11 cellular contexts compared by ENCODE assay signal in the genomic region with DNA sequence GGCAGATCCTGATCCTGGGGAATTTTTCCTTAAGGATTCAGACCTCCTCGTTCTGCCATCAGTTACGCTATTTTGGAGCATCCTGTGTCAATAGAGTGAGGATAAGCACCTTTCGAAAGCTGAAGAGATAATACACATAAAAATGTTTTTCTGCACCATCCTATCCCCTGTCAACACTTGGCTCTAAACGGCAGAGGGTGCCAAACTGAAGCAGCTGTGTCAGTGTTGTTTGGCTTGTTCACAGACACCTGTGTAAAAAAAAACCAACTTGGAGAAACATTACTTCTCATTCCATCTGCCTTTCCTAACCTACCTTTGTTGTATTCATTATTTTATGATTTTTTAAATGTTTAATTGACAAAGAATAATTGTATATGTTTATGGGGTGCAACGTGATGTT.
DNase-seq lines count a peak whose midpoint lies in the region; FAIRE-seq and TF ChIP-seq lines count a peak whose summit lies in the region.
"Had no signal": no experiment of that assay in that cellular context is flagged by ENCODE, and none has a peak within 500 bp of the region (broad histone marks: within the 10 kb centered on the region; RNA-seq: fewer than 3 reads in every experiment).

No MANE protein-coding gene starts in this region.

- H2AFZ ChIP-seq in OCI-LY1 (ENCODE audit: low read length) (no peak overlapping the region), endothelial cell of umbilical vein (ENCODE audit: low read depth, low read length) (peak overlapping the region; percentile 34)

- H3K9me1 ChIP-seq in endothelial cell of umbilical vein (replicated peaks; ENCODE audit: control insufficient read depth, extremely low read depth, insufficient read depth, low read length), result no peaks in the 10 kb centered on the region

- dilution Hi-C loops in endothelial cell of umbilical vein (cut with MboI; ENCODE audit: extremely low pct_ligation_motif_present, low sequenced_read_pairs), result no loop called here

- H3K27me3 Mint-ChIP-seq in activated CD4-positive, alpha-beta T cell treated with anti-CD3 and anti-CD28 coated beads, Interleukin-2, amount 10 ng/mL, durations not matched to agents 24 days and 14 days, result no peaks in the 10 kb centered on the region

- CTCF ChIA-PET in AG04450 (lab: Charles Lee), result no interaction called here
- CTCF ChIA-PET in endothelial cell of umbilical vein (lab: Charles Lee), result interaction anchor here (1.3 to 2.1 kb wide), 4 partner anchors 10 to 63 kb away, joined by 3 to 9 read pairs (median 4); no protein-coding TSS in a partner anchor

- no peak overlapping the region for H3K4me3 ChIP-seq in AG04450 (ENCODE audit: low read depth, low read length)
- H3K4me3 ChIP-seq in OCI-LY1 (ENCODE audit: low read depth, low read length, poor library complexity, severe bottlenecking), result no peak overlapping the region
- no peak overlapping the region for H3K4me3 ChIP-seq in endothelial cell of umbilical vein (replicated peaks in 1 of 3; ENCODE audit: insufficient read depth in 1 of 3, low read depth in 1 of 3, low read length in 3 of 3)
- H3K4me3 ChIP-seq: thoracic aorta had no signal

- no peaks in the 10 kb centered on the region for H3K4me1 Mint-ChIP-seq in activated CD4-positive, alpha-beta T cell treated with anti-CD3 and anti-CD28 coated beads, Interleukin-2, amount 10 ng/mL, durations not matched to agents 24 days and 14 days

- FAIRE-seq in endothelial cell of umbilical vein (lab: Jason Lieb, UNC), result no peak
- FAIRE-seq: D721Med had no signal

- H3K4me1 ChIP-seq in OCI-LY1 (ENCODE audit: insufficient read depth, low read length, severe bottlenecking), result no peaks in the 10 kb centered on the region
- peaks cover 17% of the 10 kb centered on the region for H3K4me1 ChIP-seq in endothelial cell of umbilical vein (ENCODE audit: control insufficient read depth, extremely low read depth, insufficient read depth, low read length)

- H3K9me3 ChIP-seq in AG04450 (ENCODE audit: control insufficient read depth, insufficient read depth, low read length) (no peaks in the 10 kb centered on the region), OCI-LY1 (ENCODE audit: low read length) (no peaks in the 10 kb centered on the region), endothelial cell of umbilical vein (replicated peaks; ENCODE audit: control insufficient read depth, insufficient read depth, low read length) (no peaks in the 10 kb centered on the region)
- H3K9me3 ChIP-seq: thoracic aorta had no signal

- TF ChIP-seq POLR2A in endothelial cell of umbilical vein (IDR thresholded peaks at IDR 0.05; ENCODE audit: low read depth, low read length), result no peak

- H4K20me1 ChIP-seq in OCI-LY1 (ENCODE audit: insufficient read depth, low read length) (no peaks in the 10 kb centered on the region), endothelial cell of umbilical vein (replicated peaks; ENCODE audit: control insufficient read depth, extremely low read depth, insufficient read depth, low read length) (no peaks in the 10 kb centered on the region)

- no peaks in the 10 kb centered on the region for H3K79me2 ChIP-seq in OCI-LY1 (ENCODE audit: insufficient read depth, low read length)
- no peaks in the 10 kb centered on the region for H3K79me2 ChIP-seq in endothelial cell of umbilical vein (ENCODE audit: control insufficient read depth, insufficient read depth, low read length)

- intact Hi-C loops in endothelial cell of umbilical vein (cut with micrococcal nuclease), result no loop called here
- intact Hi-C loops in activated CD4-positive, alpha-beta T cell treated with anti-CD3 and anti-CD28 coated beads, Interleukin-2, amount 10 ng/mL, durations not matched to agents 24 days and 14 days (cut with micrococcal nuclease), result no loop called here

- DNase-seq in AG04450 (ENCODE audit: low read depth, low spot score) (no peak), HCEC 1CT (peak; percentile 34), endothelial cell of umbilical vein (ENCODE audit: low read depth, low spot score) (no peak), MV-4-11 (lab: John Stamatoyannopoulos, UW) (no peak), cortex of kidney (lab: John Stamatoyannopoulos, UW) (no peak)
- DNase-seq in activated CD4-positive, alpha-beta T cell treated with anti-CD3 and anti-CD28 coated beads, Interleukin-2, amount 10 ng/mL, durations not matched to agents 24 days and 14 days, result no peak
- DNase-seq in effector CD8-positive, alpha-beta T cell (lab: John Stamatoyannopoulos, UW), result no peak
- DNase-seq: effector memory CD4-positive, alpha-beta T cell had no signal

- no peak overlapping the region for H3K27ac ChIP-seq in AG04450 (ENCODE audit: low read depth, low read length)
- no peak overlapping the region for H3K27ac ChIP-seq in OCI-LY1 (ENCODE audit: low read depth, low read length, poor library complexity, severe bottlenecking)
- H3K27ac ChIP-seq in endothelial cell of umbilical vein (ENCODE audit: insufficient read depth, low read depth, low read length), result no peak overlapping the region
- H3K27ac ChIP-seq: thoracic aorta had no signal

- no peak overlapping the region for H3K4me3 Mint-ChIP-seq in activated CD4-positive, alpha-beta T cell treated with anti-CD3 and anti-CD28 coated beads, Interleukin-2, amount 10 ng/mL, durations not matched to agents 24 days and 14 days

- TF ChIP-seq CTCF in AG04450 (IDR thresholded peaks at IDR 0.05; ENCODE audit: low read depth, low read length) (peak; percentile 41), OCI-LY1 (IDR thresholded peaks at IDR 0.05; ENCODE audit: low read length) (peak; percentile 28; the same call in 1 of the 2 replicates), endothelial cell of umbilical vein (IDR thresholded peaks at IDR 0.05; ENCODE audit: extremely low read depth in 1 of 2, insufficient read depth in 1 of 2, low read depth in 1 of 2, low read length in 2 of 2) (peak in 1 of 2 donors; percentile 11)

- no peaks in the 10 kb centered on the region for H3K36me3 Mint-ChIP-seq in activated CD4-positive, alpha-beta T cell treated with anti-CD3 and anti-CD28 coated beads, Interleukin-2, amount 10 ng/mL, durations not matched to agents 24 days and 14 days (ENCODE audit: low read depth)

- POLR2A ChIA-PET in AG04450 (lab: Yijun Ruan, JAX) (no interaction called here), endothelial cell of umbilical vein (lab: Charles Lee) (no interaction called here)

- H3F3A ChIP-seq in OCI-LY1 (ENCODE audit: insufficient read depth, low read length), result no peaks in the 10 kb centered on the region

- no peaks in the 10 kb centered on the region for H3K36me3 ChIP-seq in OCI-LY1 (ENCODE audit: insufficient read depth, low read length)
- H3K36me3 ChIP-seq in endothelial cell of umbilical vein (ENCODE audit: control insufficient read depth in 2 of 2, extremely low read depth in 1 of 2, insufficient read depth in 2 of 2, low read length in 2 of 2), result no peaks in the 10 kb centered on the region
- H3K36me3 ChIP-seq: thoracic aorta had no signal

- H3K9ac ChIP-seq in OCI-LY1 (ENCODE audit: low read length), result no peak overlapping the region
- H3K9ac ChIP-seq in endothelial cell of umbilical vein (replicated peaks; ENCODE audit: extremely low read depth, insufficient read depth, low read length), result no peak overlapping the region

- H3K4me2 ChIP-seq in OCI-LY1 (ENCODE audit: low read length), result no peak overlapping the region
- H3K4me2 ChIP-seq in endothelial cell of umbilical vein (ENCODE audit: insufficient read depth, low read length), result no peak overlapping the region

- H3K9me2 ChIP-seq in OCI-LY1 (ENCODE audit: low read depth, low read length), result no peaks in the 10 kb centered on the region

- H3K27ac Mint-ChIP-seq in activated CD4-positive, alpha-beta T cell treated with anti-CD3 and anti-CD28 coated beads, Interleukin-2, amount 10 ng/mL, durations not matched to agents 24 days and 14 days, result no peak overlapping the region

- no TSS peak for BruUV-seq in endothelial cell of umbilical vein (replicated peaks; lab: Mats Ljungman, UMichigan)

- no peaks in the 10 kb centered on the region for H3K9me3 Mint-ChIP-seq in activated CD4-positive, alpha-beta T cell treated with anti-CD3 and anti-CD28 coated beads, Interleukin-2, amount 10 ng/mL, durations not matched to agents 24 days and 14 days

- no peaks in the 10 kb centered on the region for H3K27me3 ChIP-seq in AG04450 (ENCODE audit: control insufficient read depth, insufficient read depth, low read length)
- no peaks in the 10 kb centered on the region for H3K27me3 ChIP-seq in OCI-LY1 (ENCODE audit: insufficient read depth, low read length)
- no peaks in the 10 kb centered on the region for H3K27me3 ChIP-seq in endothelial cell of umbilical vein (ENCODE audit: control insufficient read depth in 2 of 2, insufficient read depth in 2 of 2, low read length in 2 of 2)

TF ChIP-seq in endothelial cell of umbilical vein, 7 proteins besides CTCF, POLR2A, EP300 and RAD21:
- TF ChIP-seq POLR2AphosphoS5 (IDR thresholded peaks at IDR 0.05; ENCODE audit: insufficient read depth, low read depth, low read length) (no peak), JUN (IDR thresholded peaks at IDR 0.05; ENCODE audit: borderline replicate concordance, insufficient read depth, insufficient read length, low read depth) (no peak), MYC (IDR thresholded peaks at IDR 0.05; ENCODE audit: low read depth, low read length) (no peak), EZH2 (IDR thresholded peaks at IDR 0.05; ENCODE audit: borderline replicate concordance, low read depth, low read length, severe bottlenecking) (no peak), FOS (IDR thresholded peaks at IDR 0.05; ENCODE audit: borderline replicate concordance, insufficient read depth, low read length) (no peak), GATA2 (IDR thresholded peaks at IDR 0.05; ENCODE audit: insufficient read depth, insufficient read length, low read depth, low read length) (no peak)
- TF ChIP-seq, protein P1, sequence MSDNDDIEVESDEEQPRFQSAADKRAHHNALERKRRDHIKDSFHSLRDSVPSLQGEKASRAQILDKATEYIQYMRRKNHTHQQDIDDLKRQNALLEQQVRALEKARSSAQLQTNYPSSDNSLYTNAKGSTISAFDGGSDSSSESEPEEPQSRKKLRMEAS (IDR thresholded peaks at IDR 0.05; ENCODE audit: insufficient read depth, insufficient read length), result no peak
